Comparison of ENCODE assay signal across 1 cellular context in the genomic region with DNA sequence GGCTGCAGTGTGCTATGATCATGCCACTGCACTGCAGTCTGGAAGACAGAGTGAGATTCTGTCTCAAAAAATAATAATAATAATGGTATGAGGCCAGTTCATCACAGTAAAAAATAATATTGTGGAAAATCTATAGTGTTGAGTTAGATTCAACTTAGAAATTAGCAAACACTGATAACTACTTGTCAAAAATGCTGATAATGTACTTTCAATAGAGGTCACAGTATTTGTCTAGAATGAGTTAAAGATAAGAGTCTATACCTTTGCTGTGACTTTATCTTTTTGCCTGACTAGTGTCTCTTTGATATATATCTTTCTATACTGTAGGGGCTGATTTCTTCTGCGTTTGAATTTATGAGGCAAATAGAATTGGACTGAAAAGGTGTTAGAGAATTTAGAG.
A peak's percentile ranks its signal among the peaks of the same experiment; 100 is the strongest.
TF ChIP-seq lines count a peak whose summit lies in the region.

No MANE protein-coding gene starts in this region.

TF ChIP-seq in HepG2, 621 proteins besides CTCF, POLR2A, EP300 and RAD21:
- TF ChIP-seq U2AF1 (optimal IDR thresholded peaks at IDR 0.05; ENCODE audit: low read depth, low read length) (no peak), MAFF (IDR thresholded peaks at IDR 0.05; ENCODE audit: low read depth, low read length) (peak; percentile 16; the same call in 1 of the 2 replicates), MAFK (conservative IDR thresholded peaks at IDR 0.05 in 1 of 2, IDR thresholded peaks at IDR 0.05 in 1 of 2; ENCODE audit: low read length in 2 of 2) (peak; percentile 39 to 58; a peak in 3 of 4 replicates)
